Comparison of ENCODE assay signal across 13 cellular contexts in genomic region chr16:71625113-71625850, GRCh38. TPM values are rescaled to one million over a fixed set of nuclear protein-coding genes. Genes with fewer than 3 reads are reported as not detected.
DNase-seq lines count a peak whose midpoint lies in the region; ATAC-seq and TF ChIP-seq lines count a peak whose summit lies in the region.
"Had no signal": no experiment of that assay in that cellular context is flagged by ENCODE, and none has a peak within 500 bp of the region (broad histone marks: within the 10 kb centered on the region; RNA-seq: fewer than 3 reads in every experiment).

No MANE protein-coding gene starts in this region.

- peak overlapping the region; percentile 12 for H3K4me3 Mint-ChIP-seq in stimulated activated naive CD8-positive, alpha-beta T cell treated with anti-CD3 and anti-CD28 coated beads, Interleukin-15, Interleukin-2, amounts not matched to agents 100 ng/mL and 50 ng/mL, for 24 hours
- H3K4me3 Mint-ChIP-seq in brain, result peak overlapping the region; percentile 50 to 74 (median 63)
- peak overlapping the region; percentile 76 for H3K4me3 Mint-ChIP-seq in memory B cell

- H3K27me3 ChIP-seq in mesendoderm (ENCODE audit: insufficient read depth, low read length, poor library complexity), result no peaks in the 10 kb centered on the region
- H3K27me3 ChIP-seq: pancreas had no signal

- H4K8ac ChIP-seq in mesendoderm (ENCODE audit: low read depth, low read length), result no peak overlapping the region

- H3K4me2 ChIP-seq in mesendoderm (ENCODE audit: low read length), result no peak overlapping the region

- no peak overlapping the region for H3K27ac ChIP-seq in mesendoderm (ENCODE audit: low read depth, low read length)

- peaks cover 23% of the 10 kb centered on the region for H3K27me3 Mint-ChIP-seq in stimulated activated naive CD8-positive, alpha-beta T cell treated with anti-CD3 and anti-CD28 coated beads, Interleukin-15, Interleukin-2, amounts not matched to agents 100 ng/mL and 50 ng/mL, for 24 hours
- H3K27me3 Mint-ChIP-seq in brain (peaks cover 34% of the 10 kb centered on the region), memory B cell (peaks cover 6% of the 10 kb centered on the region)

- no peak overlapping the region for H3K27ac Mint-ChIP-seq in stimulated activated naive CD8-positive, alpha-beta T cell treated with anti-CD3 and anti-CD28 coated beads, Interleukin-15, Interleukin-2, amounts not matched to agents 100 ng/mL and 50 ng/mL, for 24 hours
- no peak overlapping the region for H3K27ac Mint-ChIP-seq in brain
- H3K27ac Mint-ChIP-seq in memory B cell, result no peak overlapping the region

- no peak overlapping the region for H2BK15ac ChIP-seq in mesendoderm (replicated peaks; ENCODE audit: low read depth)

- no peak overlapping the region for H3K23ac ChIP-seq in mesendoderm (ENCODE audit: low read length)

- H3K4me1 Mint-ChIP-seq in stimulated activated naive CD8-positive, alpha-beta T cell treated with anti-CD3 and anti-CD28 coated beads, Interleukin-15, Interleukin-2, amounts not matched to agents 100 ng/mL and 50 ng/mL, for 24 hours (ENCODE audit: low read depth), result peaks cover 10% of the 10 kb centered on the region
- H3K4me1 Mint-ChIP-seq in brain (peaks cover 16% of the 10 kb centered on the region), memory B cell (peaks cover 12% of the 10 kb centered on the region)

- H4K5ac ChIP-seq in mesendoderm (ENCODE audit: low read length), result no peak overlapping the region

- no peak overlapping the region for H2BK120ac ChIP-seq in mesendoderm (ENCODE audit: low read depth, low read length)

- H3K56ac ChIP-seq in mesendoderm (ENCODE audit: low read length), result no peak overlapping the region

- H3K79me1 ChIP-seq in mesendoderm (ENCODE audit: low read length), result no peaks in the 10 kb centered on the region

- TF ChIP-seq CTCF in brain (conservative IDR thresholded peaks at IDR 0.05), result no peak

- no peaks in the 10 kb centered on the region for H3K79me2 ChIP-seq in mesendoderm (ENCODE audit: control insufficient read depth, insufficient read depth, low read length)

- no peaks in the 10 kb centered on the region for H3K9me3 Mint-ChIP-seq in stimulated activated naive CD8-positive, alpha-beta T cell treated with anti-CD3 and anti-CD28 coated beads, Interleukin-15, Interleukin-2, amounts not matched to agents 100 ng/mL and 50 ng/mL, for 24 hours
- H3K9me3 Mint-ChIP-seq in brain, result no peaks in the 10 kb centered on the region
- H3K9me3 Mint-ChIP-seq in memory B cell, result peaks cover 1% of the 10 kb centered on the region

- ATAC-seq in stimulated activated naive CD8-positive, alpha-beta T cell treated with anti-CD3 and anti-CD28 coated beads, Interleukin-15, Interleukin-2, amounts not matched to agents 100 U/mL and 50 U/mL, for 24 hours, result no peak
- ATAC-seq in memory B cell (ENCODE audit: low read depth) (no peak), HG03139 (IDR thresholded peaks at IDR 0.05; ENCODE audit: unreplicated experiment) (no peak), HG03354 (IDR thresholded peaks at IDR 0.05; ENCODE audit: poor library complexity, severe bottlenecking, unreplicated experiment) (no peak)

- no peak overlapping the region for H2BK5ac ChIP-seq in mesendoderm (ENCODE audit: low read length)

- H3K4me1 ChIP-seq in mesendoderm (ENCODE audit: control insufficient read depth, low read depth, low read length), result no peaks in the 10 kb centered on the region

- no peak overlapping the region for H3K9ac ChIP-seq in mesendoderm (ENCODE audit: low read length)

- no peak overlapping the region for H3K18ac ChIP-seq in mesendoderm (ENCODE audit: low read length)

- no peaks in the 10 kb centered on the region for H3K36me3 Mint-ChIP-seq in stimulated activated naive CD8-positive, alpha-beta T cell treated with anti-CD3 and anti-CD28 coated beads, Interleukin-15, Interleukin-2, amounts not matched to agents 100 ng/mL and 50 ng/mL, for 24 hours (ENCODE audit: low read depth)
- H3K36me3 Mint-ChIP-seq in brain (no peaks in the 10 kb centered on the region), memory B cell (peaks cover 2% of the 10 kb centered on the region)

- no peak for DNase-seq in stimulated activated naive CD8-positive, alpha-beta T cell treated with anti-CD3 and anti-CD28 coated beads, Interleukin-15, Interleukin-2, amounts not matched to agents 100 U/mL and 50 U/mL, for 24 hours
- no peak for DNase-seq in memory B cell (ENCODE audit: low spot score in 2 of 2)
- no peak for DNase-seq in mesendoderm
- DNase-seq in NCI-H2171 (lab: John Stamatoyannopoulos, UW), result no peak
- DNase-seq: hypothalamus, mesenchymal stem cell, NCI-H1436 treated with DMSO at 0.1 percent for 48 hours, NCI-H524 treated with DMSO at 0.1 percent for 48 hours had no signal

- 94% methylated on average over 2 of the region's 7 CpGs for WGBS in mesendoderm (ENCODE audit: extremely low coverage, insufficient coverage, low lambda C conversion rate)

- H3K4ac ChIP-seq in mesendoderm (ENCODE audit: low read depth, low read length), result no peak overlapping the region

- H3K4me3 ChIP-seq in mesendoderm (ENCODE audit: low read length), result no peak overlapping the region

- H2AK5ac ChIP-seq in mesendoderm (ENCODE audit: low read length), result no peak overlapping the region

- no peaks in the 10 kb centered on the region for H3K36me3 ChIP-seq in mesendoderm (ENCODE audit: control insufficient read depth, insufficient read depth, low read length)
- H3K36me3 ChIP-seq: pancreas had no signal

RNA-seq across cellular contexts. Expression of gene MARVELD3, which starts 0.7 kb away (rescaled TPM):
- 3.4 TPM for polyA plus RNA-seq in brain (ENCODE audit: insufficient read depth, low read depth, low replicate concordance)
- 19.8 TPM for polyA plus RNA-seq in mesendoderm (2013, experiment 1 of 2)
- polyA plus RNA-seq in mesendoderm (2013, experiment 2 of 2), result 19.9 TPM

RNA-seq across cellular contexts. Expression of gene TAT, which starts 48.4 kb away (rescaled TPM):
- 0.07 TPM for polyA plus RNA-seq in brain (ENCODE audit: insufficient read depth, low read depth, low replicate concordance)
- 0.03 TPM for polyA plus RNA-seq in mesendoderm (2013, experiment 1 of 2)
- 0.01 TPM for polyA plus RNA-seq in mesendoderm (2013, experiment 2 of 2)

Comparison
In these comparisons a context has a peak if more than half of its experiments do, and no peak if none do; other contexts are left out.
1. H3K4me3 Mint-ChIP-seq: peak in every context shown above with its lines; median percentile 76 in memory B cell; 63 in brain; 12 in stimulated activated naive CD8-positive, alpha-beta T cell treated with anti-CD3 and anti-CD28 coated beads, Interleukin-15, Interleukin-2, amounts not matched to agents 100 ng/mL and 50 ng/mL, for 24 hours.